Comparison of ENCODE assay signal across 8 cellular contexts in the genomic region with DNA sequence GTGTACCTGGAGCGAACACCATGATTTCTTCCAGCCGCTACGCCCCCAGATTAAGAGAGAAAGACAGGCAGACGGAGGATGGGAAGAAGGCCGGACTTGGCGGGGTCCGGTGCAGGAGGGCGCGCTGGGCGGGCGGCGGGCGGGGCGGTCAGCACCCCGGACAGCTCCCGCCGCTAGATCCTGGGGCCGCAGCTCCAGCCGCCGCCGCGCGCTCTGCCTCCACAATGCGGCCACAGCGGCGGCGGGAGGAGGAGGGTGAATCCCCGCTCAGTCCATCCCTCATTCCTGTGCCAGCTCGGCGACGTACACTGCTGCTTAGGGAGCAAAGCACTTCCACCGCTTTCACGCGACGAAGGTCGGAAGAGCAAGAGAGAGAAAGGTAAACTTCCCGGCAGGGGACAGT. TPM values are rescaled to one million over a fixed set of nuclear protein-coding genes. Genes with fewer than 3 reads are reported as not detected.
DNase-seq lines count a peak whose midpoint lies in the region; ATAC-seq and TF ChIP-seq lines count a peak whose summit lies in the region.

A gene with protein sequence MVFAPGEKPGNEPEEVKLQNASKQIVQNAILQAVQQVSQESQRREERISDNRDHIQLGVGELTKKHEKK (minus strand): TSS at position 226 of the 403 bp plus-strand sequence. CDS start 204 bp downstream, at position 22.

- TF ChIP-seq CTCF in IMR-90 (conservative IDR thresholded peaks at IDR 0.05; ENCODE audit: low read depth, low read length), result no peak

- peak within 1 kb of the TSS; percentile 57 for H3K4me3 Mint-ChIP-seq in activated naive CD8-positive, alpha-beta T cell treated with anti-CD3 and anti-CD28 coated beads, Interleukin-2, amount 10 ng/mL, durations not matched to agents 7 days and 5 days

- H3K36me3 Mint-ChIP-seq in activated naive CD8-positive, alpha-beta T cell treated with anti-CD3 and anti-CD28 coated beads, Interleukin-2, amount 10 ng/mL, durations not matched to agents 7 days and 5 days, result no peaks in the 10 kb centered on the region

- H3K9me3 Mint-ChIP-seq in activated naive CD8-positive, alpha-beta T cell treated with anti-CD3 and anti-CD28 coated beads, Interleukin-2, amount 10 ng/mL, durations not matched to agents 7 days and 5 days, result peaks cover 2% of the 10 kb centered on the region

- no peak for TF ChIP-seq RAD21 in IMR-90 (IDR thresholded peaks at IDR 0.05; ENCODE audit: low read length)

- H3K27ac ChIP-seq in IMR-90 (ENCODE audit: insufficient read depth, low read length), result no peak within 1 kb of the TSS

- POLR2A ChIA-PET in IMR-90 (lab: Charles Lee; ENCODE audit: unreplicated experiment), result no interaction called here
- POLR2A ChIA-PET in activated naive CD8-positive, alpha-beta T cell treated with anti-CD3 and anti-CD28 coated beads, Interleukin-2, amount 10 ng/mL, durations not matched to agents 7 days and 5 days (lab: Charles Lee), result no interaction called here

- H3K36me3 ChIP-seq in IMR-90 (ENCODE audit: control insufficient read depth, insufficient read depth, low read length), result no peaks in the 10 kb centered on the region

- no peak within 1 kb of the TSS for H2BK15ac ChIP-seq in IMR-90 (ENCODE audit: low read depth, low read length)

- no peaks in the 10 kb centered on the region for H3K79me1 ChIP-seq in IMR-90 (ENCODE audit: low read depth in 1 of 2, low read length in 2 of 2)

- H3K4ac ChIP-seq in IMR-90 (ENCODE audit: low read depth, low read length), result no peak within 1 kb of the TSS

- intact Hi-C loops in IMR-90 (cut with micrococcal nuclease), result no loop called here

- in situ Hi-C loops in IMR-90 (cut with MboI; ENCODE audit: low sequenced_read_pairs), result no loop called here

- no peak within 1 kb of the TSS for H2AK5ac ChIP-seq in IMR-90 (ENCODE audit: low read depth, low read length)

- 10% methylated on average over 2 of the region's 37 CpGs; no CpG with 5 or more reads in 1 of the 2 experiments for WGBS in IMR-90 (ENCODE audit: extremely low coverage in 2 of 2, insufficient read length in 1 of 2), 2 experiments

- peak; percentile 100 for ATAC-seq in IMR-90 (ENCODE audit: low read depth)
- peak; percentile 81 for ATAC-seq in activated naive CD8-positive, alpha-beta T cell treated with anti-CD3 and anti-CD28 coated beads, Interleukin-2, amount 10 ng/mL, durations not matched to agents 7 days and 5 days (ENCODE audit: low read depth)
- no peak for ATAC-seq in GM21360 (IDR thresholded peaks at IDR 0.05; ENCODE audit: unreplicated experiment)
- no peak for ATAC-seq in HG02973 (IDR thresholded peaks at IDR 0.05; ENCODE audit: unreplicated experiment)

- H3K56ac ChIP-seq in IMR-90 (ENCODE audit: extremely low read depth, insufficient read depth, low read length), result no peak within 1 kb of the TSS

- H3K4me1 Mint-ChIP-seq in activated naive CD8-positive, alpha-beta T cell treated with anti-CD3 and anti-CD28 coated beads, Interleukin-2, amount 10 ng/mL, durations not matched to agents 7 days and 5 days, result peaks cover 2% of the 10 kb centered on the region

- H3K4me3 ChIP-seq in IMR-90 (ENCODE audit: insufficient read depth, low read depth, low read length), result no peak within 1 kb of the TSS
- peak within 1 kb of the TSS; percentile 56 for H3K4me3 ChIP-seq in iPS-11a (ENCODE audit: low read depth, low read length)

- H2BK5ac ChIP-seq in IMR-90 (ENCODE audit: low read depth, low read length, poor library complexity, severe bottlenecking), result no peak within 1 kb of the TSS

- no peak within 1 kb of the TSS for H3K14ac ChIP-seq in IMR-90 (replicated peaks; ENCODE audit: low read depth, low read length)

- H3K4me1 ChIP-seq in IMR-90 (ENCODE audit: control insufficient read depth, insufficient read depth, low read length), result no peaks in the 10 kb centered on the region

- H3K9me3 ChIP-seq in IMR-90 (ENCODE audit: control insufficient read depth, insufficient read depth, low read length), result no peaks in the 10 kb centered on the region

- no peak within 1 kb of the TSS for H3K23ac ChIP-seq in IMR-90 (ENCODE audit: low read depth, low read length)

- peak within 1 kb of the TSS; percentile 71 for H2AFZ ChIP-seq in IMR-90 (replicated peaks; ENCODE audit: low read length, poor library complexity)

- H2BK120ac ChIP-seq in IMR-90 (ENCODE audit: low read depth, low read length), result no peak within 1 kb of the TSS

- dilution Hi-C loops in IMR-90 (cut with HindIII; ENCODE audit: low sequenced_read_pairs, unreplicated experiment), result no loop called here

- DNase-seq in D341Med (ENCODE audit: low spot score), result peak; percentile 67
- peak; percentile 18 for DNase-seq in IMR-90
- peak; percentile 63 for DNase-seq in activated naive CD8-positive, alpha-beta T cell treated with anti-CD3 and anti-CD28 coated beads, Interleukin-2, amount 10 ng/mL, durations not matched to agents 7 days and 5 days
- peak; percentile 29 for DNase-seq in stimulated activated CD8-positive, alpha-beta memory T cell treated with anti-CD3 and anti-CD28 coated beads, Interleukin-4, amount 100 ng/mL, for 48 hours
- no peak for DNase-seq in activated effector memory CD4-positive, alpha-beta T cell treated with anti-CD3 and anti-CD28 coated beads, Interleukin-2, amount 50 U/mL, for 16 hours

- no peak within 1 kb of the TSS for H3K9ac ChIP-seq in IMR-90 (ENCODE audit: low read depth, low read length)

- CTCF ChIA-PET in IMR-90 (lab: Yijun Ruan, JAX), result no interaction called here

- BruUV-seq in IMR-90 (replicated peaks; lab: Mats Ljungman, UMichigan), result no TSS peak

- no peak within 1 kb of the TSS for H4K5ac ChIP-seq in IMR-90 (ENCODE audit: low read depth, low read length)

- H2AK9ac ChIP-seq in IMR-90 (replicated peaks; ENCODE audit: low read depth, low read length, poor library complexity), result peak within 1 kb of the TSS; percentile 37

- H2BK20ac ChIP-seq in IMR-90 (ENCODE audit: low read depth, low read length), result no peak within 1 kb of the TSS

- no peak within 1 kb of the TSS for H4K8ac ChIP-seq in IMR-90 (ENCODE audit: low read depth in 2 of 2, low read length in 2 of 2)

- H3K18ac ChIP-seq in IMR-90 (ENCODE audit: low read depth, low read length), result no peak within 1 kb of the TSS

- H3K27me3 Mint-ChIP-seq in activated naive CD8-positive, alpha-beta T cell treated with anti-CD3 and anti-CD28 coated beads, Interleukin-2, amount 10 ng/mL, durations not matched to agents 7 days and 5 days, result peaks cover 53% of the 10 kb centered on the region

- H3K27me3 ChIP-seq in IMR-90 (ENCODE audit: control insufficient read depth, insufficient read depth, low read length), result peaks cover 6% of the 10 kb centered on the region; the same call in 1 of the 2 replicates

- no peak within 1 kb of the TSS for H4K91ac ChIP-seq in IMR-90 (ENCODE audit: insufficient read depth, low read depth, low read length)

- no peak for TF ChIP-seq POLR2A in IMR-90 (IDR thresholded peaks at IDR 0.05; ENCODE audit: low read depth, low read length)

- peak within 1 kb of the TSS; percentile 90 for H3K4me2 ChIP-seq in IMR-90 (ENCODE audit: low read depth, low read length)

- no peaks in the 10 kb centered on the region for H4K20me1 ChIP-seq in IMR-90 (ENCODE audit: insufficient read depth, low read length)

- no peaks in the 10 kb centered on the region for H3K9me1 ChIP-seq in IMR-90 (ENCODE audit: insufficient read depth, low read length)

- no peak within 1 kb of the TSS for H3K27ac Mint-ChIP-seq in activated naive CD8-positive, alpha-beta T cell treated with anti-CD3 and anti-CD28 coated beads, Interleukin-2, amount 10 ng/mL, durations not matched to agents 7 days and 5 days

TF ChIP-seq in IMR-90, 13 proteins besides CTCF, POLR2A, EP300 and RAD21:
- TF ChIP-seq, protein P1, sequence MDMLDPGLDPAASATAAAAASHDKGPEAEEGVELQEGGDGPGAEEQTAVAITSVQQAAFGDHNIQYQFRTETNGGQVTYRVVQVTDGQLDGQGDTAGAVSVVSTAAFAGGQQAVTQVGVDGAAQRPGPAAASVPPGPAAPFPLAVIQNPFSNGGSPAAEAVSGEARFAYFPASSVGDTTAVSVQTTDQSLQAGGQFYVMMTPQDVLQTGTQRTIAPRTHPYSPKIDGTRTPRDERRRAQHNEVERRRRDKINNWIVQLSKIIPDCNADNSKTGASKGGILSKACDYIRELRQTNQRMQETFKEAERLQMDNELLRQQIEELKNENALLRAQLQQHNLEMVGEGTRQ (IDR thresholded peaks at IDR 0.05; ENCODE audit: low read depth, low read length), result no peak
- TF ChIP-seq CHD1 (IDR thresholded peaks at IDR 0.05; ENCODE audit: low read depth, low read length) (no peak), NFE2L2 (IDR thresholded peaks at IDR 0.05; ENCODE audit: low read depth, low read length) (no peak), MXI1 (IDR thresholded peaks at IDR 0.05; ENCODE audit: borderline replicate concordance, low read depth, low read length) (0 out of 2 replicates have a peak, but pooled peaks have one; percentile 39), CEBPB (IDR thresholded peaks at IDR 0.05; ENCODE audit: low read depth, low read length) (no peak), MAFK (IDR thresholded peaks at IDR 0.05; ENCODE audit: low read depth, low read length) (no peak), FOS (IDR thresholded peaks at IDR 0.05; ENCODE audit: low read depth, low read length) (no peak), RFX5 (IDR thresholded peaks at IDR 0.05; ENCODE audit: low read depth, low read length) (no peak), MAZ (IDR thresholded peaks at IDR 0.05; ENCODE audit: borderline replicate concordance, low read depth, low read length) (peak; percentile 12; the same call in 1 of the 2 replicates), RCOR1 (IDR thresholded peaks at IDR 0.05; ENCODE audit: insufficient replicate concordance, low read length) (peak; percentile 43), SMC3 (IDR thresholded peaks at IDR 0.05; ENCODE audit: low read depth, low read length) (no peak), BHLHE40 (IDR thresholded peaks at IDR 0.05; ENCODE audit: low read depth, low read length) (no peak)
- TF ChIP-seq, protein P2, sequence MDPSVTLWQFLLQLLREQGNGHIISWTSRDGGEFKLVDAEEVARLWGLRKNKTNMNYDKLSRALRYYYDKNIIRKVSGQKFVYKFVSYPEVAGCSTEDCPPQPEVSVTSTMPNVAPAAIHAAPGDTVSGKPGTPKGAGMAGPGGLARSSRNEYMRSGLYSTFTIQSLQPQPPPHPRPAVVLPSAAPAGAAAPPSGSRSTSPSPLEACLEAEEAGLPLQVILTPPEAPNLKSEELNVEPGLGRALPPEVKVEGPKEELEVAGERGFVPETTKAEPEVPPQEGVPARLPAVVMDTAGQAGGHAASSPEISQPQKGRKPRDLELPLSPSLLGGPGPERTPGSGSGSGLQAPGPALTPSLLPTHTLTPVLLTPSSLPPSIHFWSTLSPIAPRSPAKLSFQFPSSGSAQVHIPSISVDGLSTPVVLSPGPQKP (IDR thresholded peaks at IDR 0.05; ENCODE audit: borderline replicate concordance, low read depth, low read length), result no peak

RNA-seq across cellular contexts. Expression of the gene that starts here (rescaled TPM):
- not detected in 2 replicates for total RNA-seq in IMR-90 (2012; rRNA removed)
- not detected in 2 replicates for polyA plus RNA-seq in IMR-90 (2012; rRNA removed)
- not detected in 2 replicates for polyA plus RNA-seq in IMR-90 (2012; cell fraction: cytosol; rRNA removed)
- not detected in 2 replicates for polyA plus RNA-seq in IMR-90 (2012; cell fraction: nucleus; rRNA removed; ENCODE audit: low replicate concordance)
- total RNA-seq in activated naive CD8-positive, alpha-beta T cell treated with anti-CD3 and anti-CD28 coated beads, Interleukin-2, amount 10 ng/mL, durations not matched to agents 7 days and 5 days, result not detected

Comparison
In these comparisons a context has a peak if more than half of its experiments do, and no peak if none do; other contexts are left out.
1. Peak in DNase-seq, ATAC-seq and H3K4me2 ChIP-seq in IMR-90; RNA of the gene not detected or under 1 TPM.
2. Peak in DNase-seq and ATAC-seq in activated naive CD8-positive, alpha-beta T cell treated with anti-CD3 and anti-CD28 coated beads, Interleukin-2, amount 10 ng/mL, durations not matched to agents 7 days and 5 days; RNA of the gene not detected or under 1 TPM.